Comparison of ENCODE assay signal across 10 cellular contexts in the genomic region with DNA sequence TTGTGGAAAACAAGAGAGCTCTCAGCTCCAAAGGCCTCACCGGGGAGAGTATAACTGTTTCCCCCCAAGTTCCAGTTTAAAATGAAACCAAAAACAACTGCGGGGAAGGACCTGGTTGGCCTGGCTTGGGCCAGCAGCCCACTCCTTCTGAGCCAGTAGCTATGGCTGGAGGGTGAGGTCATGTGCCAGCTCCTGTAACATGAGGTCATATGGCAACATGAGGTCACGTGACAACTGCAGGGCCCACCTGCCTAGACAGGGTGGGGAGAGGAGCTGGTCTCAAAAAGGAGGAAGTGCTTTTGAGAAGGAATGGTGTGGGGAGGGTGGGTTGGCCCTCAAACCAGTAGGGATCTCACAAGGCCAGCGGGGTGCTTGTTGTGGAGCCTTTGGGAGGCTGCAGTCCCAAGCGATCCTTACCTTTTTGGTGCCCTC. TPM values are rescaled to one million over a fixed set of nuclear protein-coding genes. Genes with fewer than 3 reads are reported as not detected.
DNase-seq lines count a peak whose midpoint lies in the region; ATAC-seq and TF ChIP-seq lines count a peak whose summit lies in the region.
"Had no signal": no experiment of that assay in that cellular context is flagged by ENCODE, and none has a peak within 500 bp of the region (broad histone marks: within the 10 kb centered on the region; RNA-seq: fewer than 3 reads in every experiment).

No MANE protein-coding gene starts in this region.

- no peaks in the 10 kb centered on the region for H3K27me3 ChIP-seq in SK-N-SH (ENCODE audit: insufficient read depth)
- H3K27me3 ChIP-seq in esophagus squamous epithelium = no peaks in the 10 kb centered on the region
- H3K27me3 ChIP-seq in thoracic aorta (replicated peaks; ENCODE audit: insufficient read depth) = no peaks in the 10 kb centered on the region

- no peaks in the 10 kb centered on the region for H3F3A ChIP-seq in SK-N-SH (replicated peaks; ENCODE audit: insufficient read depth)

- no peak for ATAC-seq in SK-N-SH treated with all-trans-retinoic acid at 6 μM for 48 hours
- no peak for ATAC-seq in thoracic aorta (ENCODE audit: insufficient number of reproducible peaks, low FRiP score, low read depth)
- ATAC-seq in effector memory CD8-positive, alpha-beta T cell (replicated peaks) = no peak

- peaks cover 17 to 19% of the 10 kb centered on the region in 2 donors for H3K4me1 Mint-ChIP-seq in effector memory CD8-positive, alpha-beta T cell (ENCODE audit: low read depth in 2 of 2)

- H3K9me2 ChIP-seq in SK-N-SH = no peaks in the 10 kb centered on the region

- intact Hi-C loops in esophagus squamous epithelium (cut with DNase I) = no loop called here

- no peak overlapping the region for H3K4me3 Mint-ChIP-seq in effector memory CD8-positive, alpha-beta T cell
- H3K4me3 Mint-ChIP-seq: activated T-helper 1 cell treated with anti-CD3 and anti-CD28 coated beads, Interleukin-12 subunit alpha, Interleukin-12 subunit beta, Interleukin-2, Interleukin-4 antibody, amounts not matched to agents 30 ng/mL and 10 ng/mL and 1 ng/mL, durations not matched to agents 14 hours and 24 hours and 36 hours; CD4-positive, CD25-positive, alpha-beta regulatory T cell had no signal

- H3K36me3 ChIP-seq in SK-N-SH (replicated peaks in 1 of 2; ENCODE audit: control insufficient read depth in 1 of 2, insufficient read depth in 2 of 2, low read length in 1 of 2) = no peaks in the 10 kb centered on the region
- H3K36me3 ChIP-seq in esophagus squamous epithelium = no peaks in the 10 kb centered on the region
- no peaks in the 10 kb centered on the region for H3K36me3 ChIP-seq in thoracic aorta

- H3K27me3 Mint-ChIP-seq in effector memory CD8-positive, alpha-beta T cell = peaks cover 7 to 21% of the 10 kb centered on the region in 2 donors
- H3K27me3 Mint-ChIP-seq: CD4-positive, CD25-positive, alpha-beta regulatory T cell had no signal

- no peak for TF ChIP-seq RAD21 in SK-N-SH (IDR thresholded peaks at IDR 0.05; ENCODE audit: low read length)

- POLR2A ChIA-PET in SK-N-SH (lab: Yijun Ruan, JAX) = no interaction called here

- WGBS in SK-N-SH (ENCODE audit: low lambda C conversion rate) = 88% methylated on average over 5 of the region's 5 CpGs
- WGBS in esophagus squamous epithelium, 2 donors = 72 to 78% methylated on average over 3 of the region's 5 CpGs

- DNase-seq in SK-N-SH = no peak
- peak; percentile 92 for DNase-seq in KBM-7
- no peak for DNase-seq in esophagus squamous epithelium (lab: John Stamatoyannopoulos, UW)
- no peak for DNase-seq in thoracic aorta (ENCODE audit: low spot score)
- no peak for DNase-seq in effector memory CD8-positive, alpha-beta T cell
- no peak for DNase-seq in activated T-cell treated with anti-CD3 and anti-CD28 coated beads, Interleukin-2, amount 50 U/mL, for 48 hours
- DNase-seq in epidermal melanocyte (ENCODE audit: insufficient read length, low spot score) = no peak
- DNase-seq: CD4-positive, CD25-positive, alpha-beta regulatory T cell had no signal

- H3K27ac ChIP-seq in SK-N-SH (ENCODE audit: low read depth in 2 of 2, low read length in 1 of 2) (no peak overlapping the region), esophagus squamous epithelium (peak overlapping the region; percentile 89 to 92 (median 89)), thoracic aorta (no peak overlapping the region)

- in situ Hi-C loops in KBM-7 (cut with MboI; ENCODE audit: low pct_unique_long_range_greater_than_20kb, low sequenced_read_pairs) = no loop called here

- no peaks in the 10 kb centered on the region for H3K79me2 ChIP-seq in SK-N-SH (ENCODE audit: insufficient read depth)

- H4K20me1 ChIP-seq in SK-N-SH (ENCODE audit: insufficient read depth) = no peaks in the 10 kb centered on the region

- H3K27ac Mint-ChIP-seq in effector memory CD8-positive, alpha-beta T cell = no peak overlapping the region
- H3K27ac Mint-ChIP-seq: activated T-helper 1 cell treated with anti-CD3 and anti-CD28 coated beads, Interleukin-12 subunit alpha, Interleukin-12 subunit beta, Interleukin-2, Interleukin-4 antibody, amounts not matched to agents 30 ng/mL and 10 ng/mL and 1 ng/mL, durations not matched to agents 14 hours and 24 hours and 36 hours had no signal

- H3K9me3 Mint-ChIP-seq in effector memory CD8-positive, alpha-beta T cell = no peaks in the 10 kb centered on the region
- H3K9me3 Mint-ChIP-seq: activated T-helper 1 cell treated with anti-CD3 and anti-CD28 coated beads, Interleukin-12 subunit alpha, Interleukin-12 subunit beta, Interleukin-2, Interleukin-4 antibody, amounts not matched to agents 30 ng/mL and 10 ng/mL and 1 ng/mL, durations not matched to agents 14 hours and 24 hours and 36 hours; CD4-positive, CD25-positive, alpha-beta regulatory T cell had no signal

- H3K9me3 ChIP-seq in SK-N-SH (no peaks in the 10 kb centered on the region), esophagus squamous epithelium (no peaks in the 10 kb centered on the region), thoracic aorta (no peaks in the 10 kb centered on the region)

- CTCF ChIA-PET in SK-N-SH (lab: Yijun Ruan, JAX) = interaction anchor here (3.8 kb wide), 1 partner anchor 24 kb away, joined by 15 read pairs; no protein-coding TSS in a partner anchor

- no peak overlapping the region for H3K4me2 ChIP-seq in SK-N-SH

- TF ChIP-seq CTCF in SK-N-SH (IDR thresholded peaks at IDR 0.05) (no peak), esophagus squamous epithelium (IDR thresholded peaks at IDR 0.05) (no peak), thoracic aorta (IDR thresholded peaks at IDR 0.05) (no peak)

- TF ChIP-seq EP300 in SK-N-SH (IDR thresholded peaks at IDR 0.05; ENCODE audit: borderline replicate concordance in 1 of 2, low read depth in 1 of 2, low read length in 1 of 2) = no peak

- no peak overlapping the region for H3K9ac ChIP-seq in SK-N-SH

- H3K4me1 ChIP-seq in SK-N-SH (ENCODE audit: control insufficient read depth in 1 of 2, insufficient read depth in 2 of 2, low read depth in 1 of 2, low read length in 1 of 2) (no peaks in the 10 kb centered on the region; a peak in 1 of 4 replicates), esophagus squamous epithelium (peaks cover 0 to 58% (median 25%) of the 10 kb centered on the region in 3 donors), thoracic aorta (ENCODE audit: control insufficient read depth in 1 of 2, low read depth in 2 of 2) (no peaks in the 10 kb centered on the region)

- no peak for TF ChIP-seq POLR2A in esophagus squamous epithelium (IDR thresholded peaks at IDR 0.05)

- H3K4me3 ChIP-seq in SK-N-SH (ENCODE audit: low read depth in 2 of 2, low read length in 1 of 2) (no peak overlapping the region), esophagus squamous epithelium (peak overlapping the region in 1 of 4 donors; percentile 27), thoracic aorta (peak overlapping the region; percentile 37)

- H2AFZ ChIP-seq in SK-N-SH (ENCODE audit: low read depth) = no peak overlapping the region

- H3K36me3 Mint-ChIP-seq in effector memory CD8-positive, alpha-beta T cell (ENCODE audit: insufficient read depth) = no peaks in the 10 kb centered on the region
- H3K36me3 Mint-ChIP-seq: CD4-positive, CD25-positive, alpha-beta regulatory T cell had no signal

TF ChIP-seq in SK-N-SH, 30 proteins besides CTCF, POLR2A, EP300 and RAD21 (continues in another document):
- TF ChIP-seq MEF2A (IDR thresholded peaks at IDR 0.05; ENCODE audit: borderline replicate concordance, low read depth) (no peak), GABPA (IDR thresholded peaks at IDR 0.05; ENCODE audit: low read depth) (no peak), RCOR1 (IDR thresholded peaks at IDR 0.05; ENCODE audit: low read length) (no peak), JUND (IDR thresholded peaks at IDR 0.05) (no peak), SIN3A (IDR thresholded peaks at IDR 0.05; ENCODE audit: borderline replicate concordance, low read depth, low read length) (no peak), ELF1 (IDR thresholded peaks at IDR 0.05) (no peak)
- TF ChIP-seq, protein P1, sequence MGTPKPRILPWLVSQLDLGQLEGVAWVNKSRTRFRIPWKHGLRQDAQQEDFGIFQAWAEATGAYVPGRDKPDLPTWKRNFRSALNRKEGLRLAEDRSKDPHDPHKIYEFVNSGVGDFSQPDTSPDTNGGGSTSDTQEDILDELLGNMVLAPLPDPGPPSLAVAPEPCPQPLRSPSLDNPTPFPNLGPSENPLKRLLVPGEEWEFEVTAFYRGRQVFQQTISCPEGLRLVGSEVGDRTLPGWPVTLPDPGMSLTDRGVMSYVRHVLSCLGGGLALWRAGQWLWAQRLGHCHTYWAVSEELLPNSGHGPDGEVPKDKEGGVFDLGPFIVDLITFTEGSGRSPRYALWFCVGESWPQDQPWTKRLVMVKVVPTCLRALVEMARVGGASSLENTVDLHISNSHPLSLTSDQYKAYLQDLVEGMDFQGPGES (IDR thresholded peaks at IDR 0.05; ENCODE audit: low read depth, low read length) = no peak

TF ChIP-seq in SK-N-SH treated with all-trans-retinoic acid at 6 μM for 48 hours, 23 proteins besides CTCF, POLR2A, EP300 and RAD21 (continues in another document):
- TF ChIP-seq ZC3H10 (CRISPR knock-in tag; IDR thresholded peaks at IDR 0.05) = no peak
- TF ChIP-seq ZFP30 (CRISPR knock-in tag; IDR thresholded peaks at IDR 0.05) = no peak

RNA-seq across cellular contexts. Expression of gene CRB2, which starts 29.3 kb away (rescaled TPM):
- polyA plus RNA-seq in SK-N-SH (2012; rRNA removed) = not detected in 2 replicates
- polyA plus RNA-seq in SK-N-SH (2012; cell fraction: cytosol; rRNA removed) = under 0.01 TPM in 2 replicates
- 0.02 and 0.05 TPM in 2 replicates for polyA plus RNA-seq in SK-N-SH (2012; cell fraction: nucleus; rRNA removed)
- total RNA-seq in esophagus squamous epithelium (not detected), thoracic aorta (not detected)
- total RNA-seq: activated T-helper 1 cell treated with anti-CD3 and anti-CD28 coated beads, Interleukin-12 subunit alpha, Interleukin-12 subunit beta, Interleukin-2, Interleukin-4 antibody, amounts not matched to agents 30 ng/mL and 10 ng/mL and 1 ng/mL, durations not matched to agents 14 hours and 24 hours and 36 hours; CD4-positive, CD25-positive, alpha-beta regulatory T cell had no signal

RNA-seq across cellular contexts. Expression of gene STRBP, which starts 58.3 kb away (rescaled TPM):
- polyA plus RNA-seq in SK-N-SH (2012; rRNA removed) = 5.9 and 7.6 TPM in 2 replicates
- 8.9 and 9.3 TPM in 2 replicates for polyA plus RNA-seq in SK-N-SH (2012; cell fraction: cytosol; rRNA removed)
- polyA plus RNA-seq in SK-N-SH (2012; cell fraction: nucleus; rRNA removed) = 2.6 and 8.5 TPM in 2 replicates
- total RNA-seq in esophagus squamous epithelium = 10 to 100 TPM; 22.7 to 26.1 (median 23.6) TPM
- total RNA-seq in thoracic aorta = 1 to 10 TPM; 2.8 to 3.3 TPM

Comparison
In these comparisons a context has a peak if more than half of its experiments do, and no peak if none do; other contexts are left out.
1. H3K27ac ChIP-seq: peak in esophagus squamous epithelium (4 of 4); none in SK-N-SH (0 of 2) and thoracic aorta (0 of 2).
2. RNA of gene STRBP, which starts 58.3 kb away (total RNA-seq): 22.7 to 26.1 TPM in esophagus squamous epithelium; 2.8 to 3.3 TPM in thoracic aorta; every median in the first group is over 4 times any median in the second.